In genomic region chr12:106790020-106790419, GRCh38 we compare ENCODE assay signal across 15 cellular contexts. TPM values are rescaled to one million over a fixed set of nuclear protein-coding genes. Genes with fewer than 3 reads are reported as not detected.
DNase-seq lines count a peak whose midpoint lies in the region; ATAC-seq and TF ChIP-seq lines count a peak whose summit lies in the region.
"Had no signal": no experiment of that assay in that cellular context is flagged by ENCODE, and none has a peak within 500 bp of the region (broad histone marks: within the 10 kb centered on the region; RNA-seq: fewer than 3 reads in every experiment).

No MANE protein-coding gene starts in this region.

- WGBS in stomach, 5 donors: 56 to 74% (median 61%) methylated on average over 2 of the region's 2 CpGs

- peaks cover 7% of the 10 kb centered on the region for H3K36me3 ChIP-seq in brain microvascular endothelial cell (replicated peaks)
- peaks cover 4 to 35% (median 26%) of the 10 kb centered on the region in 4 donors for H3K36me3 ChIP-seq in stomach
- H3K36me3 ChIP-seq: pancreas had no signal

- H3K27me3 ChIP-seq in brain microvascular endothelial cell (replicated peaks): no peaks in the 10 kb centered on the region
- H3K27me3 ChIP-seq in stomach: no peaks in the 10 kb centered on the region
- H3K27me3 ChIP-seq: pancreas had no signal

- peaks cover 0 to 14% (median 4%) of the 10 kb centered on the region in 4 donors for H3K4me1 ChIP-seq in stomach
- H3K4me1 ChIP-seq: HAP-1, pancreas had no signal

- no peak for TF ChIP-seq EP300 in stomach (IDR thresholded peaks at IDR 0.05)

- no peak for TF ChIP-seq POLR2A in stomach (IDR thresholded peaks at IDR 0.05)

- ATAC-seq in omental fat pad (ENCODE audit: low FRiP score): no peak
- ATAC-seq: activated CD8-positive, alpha-beta T cell treated with anti-CD3 and anti-CD28 coated beads for 36 hours; pancreas had no signal

- TF ChIP-seq CTCF in brain microvascular endothelial cell (IDR thresholded peaks at IDR 0.05; ENCODE audit: low read depth, low read length, missing control alignments) (peak; percentile 29), omental fat pad (IDR thresholded peaks at IDR 0.05) (no peak), stomach (IDR thresholded peaks at IDR 0.05) (no peak)

- in situ Hi-C loops in brain microvascular endothelial cell (cut with HindIII; ENCODE audit: low pct_ligation_motif_present, low sequenced_read_pairs): no loop called here

- H3K27ac ChIP-seq in brain microvascular endothelial cell (no peak overlapping the region), stomach (no peak overlapping the region)
- H3K27ac ChIP-seq: epithelial cell of prostate, pancreas, RWPE1 had no signal

- H3K4me3 ChIP-seq in brain microvascular endothelial cell (ENCODE audit: low read depth, low read length): no peak overlapping the region
- no peak overlapping the region for H3K4me3 ChIP-seq in stomach
- H3K4me3 ChIP-seq: HAP-1, pancreas had no signal

- intact Hi-C loops in stomach (cut with DNase I; ENCODE audit: low total_unique reads): no loop called here

- DNase-seq in NCI-H510A treated with DMSO at 0.1 percent for 48 hours (lab: John Stamatoyannopoulos, UW) (peak; percentile 9), NCI-H510A (lab: John Stamatoyannopoulos, UW) (no peak), NCI-H2081 (lab: John Stamatoyannopoulos, UW) (peak; percentile 36 to 83), brain microvascular endothelial cell (no peak), renal cortical epithelial cell (ENCODE audit: low read depth) (peak; percentile 25), omental fat pad (ENCODE audit: low spot score) (no peak), stomach (no peak)
- DNase-seq in stimulated activated CD4-positive, alpha-beta T cell treated with anti-CD3 and anti-CD28 coated beads, Interleukin-4, amount 100 ng/mL, for 24 hours: no peak
- DNase-seq: activated CD8-positive, alpha-beta T cell treated with anti-CD3 and anti-CD28 coated beads for 36 hours; activated gamma-delta T cell; NCI-H2171; pancreas had no signal

- H3K9me3 ChIP-seq in stomach: no peaks in the 10 kb centered on the region
- H3K9me3 ChIP-seq: HAP-1, pancreas had no signal

RNA-seq across cellular contexts. Expression of gene RIC8B, which starts 15.5 kb away (rescaled TPM):
- 14.4 and 46.3 TPM in 2 replicates for total RNA-seq in renal cortical epithelial cell
- total RNA-seq in omental fat pad: 10 to 100 TPM; 12.5 to 17.8 (median 15.8) TPM
- 10 to 100 TPM in 3 of 5 donors, 1 to 10 TPM in 2; 2.9 to 71.0 (median 19.8) TPM for total RNA-seq in stomach
- polyA plus RNA-seq in stomach: 1 to 10 TPM; 2.2 to 7.5 (median 2.7) TPM

Comparison
In these comparisons a context has a peak if more than half of its experiments do, and no peak if none do; other contexts are left out.
1. DNase-seq: peak in NCI-H510A treated with DMSO at 0.1 percent for 48 hours (single experiment), NCI-H2081 (2 of 2) and renal cortical epithelial cell (single experiment); none in NCI-H510A (single experiment), brain microvascular endothelial cell (single experiment), stimulated activated CD4-positive, alpha-beta T cell treated with anti-CD3 and anti-CD28 coated beads, Interleukin-4, amount 100 ng/mL, for 24 hours (single experiment), omental fat pad (single experiment) and stomach (single experiment).